Comparison of ENCODE assay signal across 13 cellular contexts in the genomic region with DNA sequence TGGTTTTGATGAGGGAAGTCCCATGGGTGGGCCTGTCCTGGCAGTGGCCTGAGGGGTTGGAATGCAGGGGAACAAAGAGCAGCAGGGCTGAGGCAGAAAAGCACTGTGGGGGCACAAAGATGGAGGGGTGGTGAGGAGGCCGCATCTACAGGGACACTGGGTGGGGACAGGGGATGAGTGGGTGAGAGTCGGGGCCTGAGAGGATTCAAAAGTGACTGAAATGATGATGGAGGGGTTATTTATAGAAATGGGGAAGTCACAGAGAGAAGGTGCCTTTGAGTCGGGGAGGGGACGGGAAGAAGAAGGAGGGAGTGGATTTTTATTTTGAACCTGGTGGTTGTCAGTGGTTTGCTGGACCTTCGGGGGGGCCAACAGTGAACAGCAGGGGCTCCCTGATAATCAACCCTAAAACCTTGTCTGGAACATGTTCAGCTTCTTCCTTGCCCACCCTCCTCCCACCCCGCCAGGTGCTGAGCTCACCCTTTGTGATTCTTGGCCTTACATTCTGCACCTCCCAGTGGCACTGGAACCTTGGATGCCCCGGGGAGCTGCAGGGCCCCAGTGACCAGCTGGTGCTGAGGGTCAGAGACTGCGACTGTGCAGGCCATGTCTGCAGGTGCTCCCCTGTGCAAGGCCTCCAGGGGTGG. TPM values are rescaled to one million over a fixed set of nuclear protein-coding genes. Genes with fewer than 3 reads are reported as not detected.
DNase-seq lines count a peak whose midpoint lies in the region; ATAC-seq and TF ChIP-seq lines count a peak whose summit lies in the region.
"Had no signal": no experiment of that assay in that cellular context is flagged by ENCODE, and none has a peak within 500 bp of the region (broad histone marks: within the 10 kb centered on the region; RNA-seq: fewer than 3 reads in every experiment).

No MANE protein-coding gene starts in this region.

- H3F3A ChIP-seq in SU-DHL-6 (ENCODE audit: insufficient read depth): peaks cover 25% of the 10 kb centered on the region

- peaks cover 21% of the 10 kb centered on the region for H3K4me1 ChIP-seq in CD4-positive, CD25-positive, alpha-beta regulatory T cell (ENCODE audit: control insufficient read depth, insufficient read depth, low read length, poor library complexity, severe bottlenecking)

- peaks cover 7 to 30% (median 19%) of the 10 kb centered on the region in 4 donors for H3K4me1 Mint-ChIP-seq in CD4-positive, CD25-positive, alpha-beta regulatory T cell

- no peak for TF ChIP-seq CTCF in SU-DHL-6 (IDR thresholded peaks at IDR 0.05; ENCODE audit: insufficient read depth, low read length, poor library complexity, severe bottlenecking)

- no peaks in the 10 kb centered on the region for H3K9me3 Mint-ChIP-seq in CD4-positive, CD25-positive, alpha-beta regulatory T cell

- H3K27me3 ChIP-seq in CD4-positive, CD25-positive, alpha-beta regulatory T cell (ENCODE audit: control insufficient read depth, insufficient read depth, low read length): no peaks in the 10 kb centered on the region
- H3K27me3 ChIP-seq in SU-DHL-6 (ENCODE audit: low read length): no peaks in the 10 kb centered on the region

- no peaks in the 10 kb centered on the region for H4K20me1 ChIP-seq in SU-DHL-6 (ENCODE audit: low read depth, low read length)

- H3K36me3 Mint-ChIP-seq in CD4-positive, CD25-positive, alpha-beta regulatory T cell: no peaks in the 10 kb centered on the region

- H3K27ac ChIP-seq in CD4-positive, CD25-positive, alpha-beta regulatory T cell (ENCODE audit: insufficient read depth, low read length, poor library complexity, severe bottlenecking): no peak overlapping the region
- H3K27ac ChIP-seq in SU-DHL-6 (ENCODE audit: low read depth, low read length): peak overlapping the region; percentile 50

- H3K36me3 ChIP-seq in CD4-positive, CD25-positive, alpha-beta regulatory T cell (ENCODE audit: control insufficient read depth, insufficient read depth, low read length): no peaks in the 10 kb centered on the region
- no peaks in the 10 kb centered on the region for H3K36me3 ChIP-seq in SU-DHL-6 (ENCODE audit: low read length)

- H3K27me3 Mint-ChIP-seq in CD4-positive, CD25-positive, alpha-beta regulatory T cell: no peaks in the 10 kb centered on the region

- H3K4me3 ChIP-seq in CD4-positive, CD25-positive, alpha-beta regulatory T cell (ENCODE audit: low read depth, low read length): no peak overlapping the region
- H3K4me3 ChIP-seq in SU-DHL-6 (ENCODE audit: insufficient read depth, low read length, poor library complexity, severe bottlenecking): no peak overlapping the region

- no peak overlapping the region for H3K4me3 Mint-ChIP-seq in CD4-positive, CD25-positive, alpha-beta regulatory T cell
- H3K4me3 Mint-ChIP-seq: T-helper 17 cell had no signal

- no peaks in the 10 kb centered on the region for H3K79me2 ChIP-seq in SU-DHL-6 (ENCODE audit: insufficient read depth, low read length)

- ATAC-seq in CD4-positive, CD25-positive, alpha-beta regulatory T cell (ENCODE audit: low read depth in 2 of 2): no peak
- ATAC-seq in GM19035 (IDR thresholded peaks at IDR 0.05; ENCODE audit: unreplicated experiment): peak; percentile 32
- peak; percentile 29 for ATAC-seq in HG03066 (IDR thresholded peaks at IDR 0.05; ENCODE audit: low read depth, unreplicated experiment)
- ATAC-seq in esophagus mucosa: no peak
- ATAC-seq: T-helper 17 cell had no signal

- peak overlapping the region; percentile 37 for H3K4me2 ChIP-seq in SU-DHL-6 (ENCODE audit: low read depth, low read length, poor library complexity, severe bottlenecking)

- no peak for DNase-seq in CD4-positive, CD25-positive, alpha-beta regulatory T cell
- DNase-seq in KG1 (lab: John Stamatoyannopoulos, UW) (no peak), NCI-H446 (lab: John Stamatoyannopoulos, UW) (no peak)
- DNase-seq in activated CD4-positive, alpha-beta T cell treated with anti-CD3 and anti-CD28 coated beads, Interleukin-2, amount 50 U/mL, for 48 hours: no peak
- DNase-seq: COR-L47, H7, NCI-H1417 treated with DMSO at 0.1 percent for 48 hours, retina, T-helper 17 cell had no signal

- peak overlapping the region in 2 of 3 donors; percentile 46 to 71 for H3K27ac Mint-ChIP-seq in CD4-positive, CD25-positive, alpha-beta regulatory T cell

- no peaks in the 10 kb centered on the region for H3K9me2 ChIP-seq in SU-DHL-6 (replicated peaks; ENCODE audit: insufficient read depth, low read length)

- H3K9me3 ChIP-seq in CD4-positive, CD25-positive, alpha-beta regulatory T cell (ENCODE audit: control insufficient read depth in 2 of 2, low read length in 2 of 2): no peaks in the 10 kb centered on the region
- no peaks in the 10 kb centered on the region for H3K9me3 ChIP-seq in SU-DHL-6 (ENCODE audit: insufficient read depth, low read length)

- H2AFZ ChIP-seq in SU-DHL-6 (ENCODE audit: low read depth, low read length, severe bottlenecking): no peak overlapping the region

- H3K9ac ChIP-seq in SU-DHL-6 (ENCODE audit: low read length): no peak overlapping the region

RNA-seq across cellular contexts. Expression of a gene that starts 42.9 kb away (rescaled TPM):
- 81.8 TPM for total RNA-seq in CD4-positive, CD25-positive, alpha-beta regulatory T cell
- polyA plus RNA-seq in CD4-positive, CD25-positive, alpha-beta regulatory T cell: 10 to 100 TPM in 1 of 4 donors, 1 to 10 TPM in 3; 6.5 to 14.2 (median 7.7) TPM
- 21.4 TPM for total RNA-seq in esophagus mucosa

Comparison
In these comparisons a context has a peak if more than half of its experiments do, and no peak if none do; other contexts are left out.
1. ATAC-seq: peak in GM19035 (single experiment) and HG03066 (single experiment); none in CD4-positive, CD25-positive, alpha-beta regulatory T cell (0 of 2) and esophagus mucosa (single experiment).